Comparison of ENCODE assay signal across 13 cellular contexts in genomic region chr15:70504988-70505387, GRCh38.
DNase-seq lines count a peak whose midpoint lies in the region; ATAC-seq and TF ChIP-seq lines count a peak whose summit lies in the region.
"Had no signal": no experiment of that assay in that cellular context is flagged by ENCODE, and none has a peak within 500 bp of the region (broad histone marks: within the 10 kb centered on the region; RNA-seq: fewer than 3 reads in every experiment).

No MANE protein-coding gene starts in this region.

- peaks cover 3 to 21% of the 10 kb centered on the region in 2 donors for H3K36me3 Mint-ChIP-seq in activated naive CD4-positive, alpha-beta T cell treated with anti-CD3 and anti-CD28 coated beads, Interleukin-2, amount 50 U/mL, for 72 hours
- peaks cover 3% of the 10 kb centered on the region for H3K36me3 Mint-ChIP-seq in stimulated activated memory B cell treated with anti-CD40 and anti-IgM and Interleukin-4, amounts not matched to agents 10 μg/mL and 1 μg/mL and 100 μg/mL, for 72 hours
- peaks cover under 1% of the 10 kb centered on the region; the same call in 1 of the 3 replicates for H3K36me3 Mint-ChIP-seq in GM23338 (ENCODE audit: low read depth)

- H3K27me3 Mint-ChIP-seq in stimulated activated memory B cell treated with anti-CD40 and anti-IgM and Interleukin-4, amounts not matched to agents 10 μg/mL and 1 μg/mL and 100 μg/mL, for 72 hours: no peaks in the 10 kb centered on the region
- H3K27me3 Mint-ChIP-seq in GM23338 (ENCODE audit: insufficient read depth, low read depth, poor library complexity): peaks cover 13% of the 10 kb centered on the region
- H3K27me3 Mint-ChIP-seq: activated naive CD8-positive, alpha-beta T cell had no signal

- H3K27ac Mint-ChIP-seq in activated naive CD4-positive, alpha-beta T cell treated with anti-CD3 and anti-CD28 coated beads, Interleukin-2, amount 50 U/mL, for 72 hours: peak overlapping the region; percentile 36 to 83
- H3K27ac Mint-ChIP-seq in stimulated activated memory B cell treated with anti-CD40 and anti-IgM and Interleukin-4, amounts not matched to agents 10 μg/mL and 1 μg/mL and 100 μg/mL, for 72 hours: peak overlapping the region; percentile 88
- no peak overlapping the region for H3K27ac Mint-ChIP-seq in GM23338
- H3K27ac Mint-ChIP-seq: activated naive CD8-positive, alpha-beta T cell had no signal

- H3K9me2 ChIP-seq in MM.1S (replicated peaks; ENCODE audit: insufficient read depth, low read length) (no peaks in the 10 kb centered on the region), GM23338 (ENCODE audit: insufficient read depth) (no peaks in the 10 kb centered on the region)

- H3K79me2 ChIP-seq in MM.1S (ENCODE audit: low read length): no peaks in the 10 kb centered on the region
- no peaks in the 10 kb centered on the region for H3K79me2 ChIP-seq in GM23338 (replicated peaks; ENCODE audit: insufficient read depth)

- peaks cover 58% of the 10 kb centered on the region for H3K4me1 Mint-ChIP-seq in stimulated activated memory B cell treated with anti-CD40 and anti-IgM and Interleukin-4, amounts not matched to agents 10 μg/mL and 1 μg/mL and 100 μg/mL, for 72 hours
- peaks cover 30% of the 10 kb centered on the region for H3K4me1 Mint-ChIP-seq in GM23338

- TF ChIP-seq CTCF in MM.1S (IDR thresholded peaks at IDR 0.05; ENCODE audit: low read length) (no peak), GM23338 (conservative IDR thresholded peaks at IDR 0.05; ENCODE audit: low read depth in 2 of 2) (no peak)

- H3K36me3 ChIP-seq in MM.1S (replicated peaks; ENCODE audit: insufficient read depth, low read length): no peaks in the 10 kb centered on the region
- H3K36me3 ChIP-seq in GM23338 (ENCODE audit: insufficient read depth): no peaks in the 10 kb centered on the region
- H3K36me3 ChIP-seq: ovary had no signal

- H2AFZ ChIP-seq in MM.1S (ENCODE audit: low read length) (peak overlapping the region; percentile 77), GM23338 (no peak overlapping the region)

- peak overlapping the region; percentile 76 for H3K9ac ChIP-seq in MM.1S (ENCODE audit: low read length)

- H3K4me3 ChIP-seq in MM.1S (ENCODE audit: low read length) (0 out of 2 replicates have a peak overlapping the region, but pooled peaks have one; percentile 9), GM23338 (no peak overlapping the region)
- H3K4me3 ChIP-seq: ovary had no signal

- no peak for ATAC-seq in activated naive CD4-positive, alpha-beta T cell treated with anti-CD3 and anti-CD28 coated beads, Interleukin-2, amount 50 U/mL, for 72 hours
- ATAC-seq in stimulated activated memory B cell treated with anti-CD40 and anti-IgM and Interleukin-4, amounts not matched to agents 10 μg/mL and 1 μg/mL and 100 μg/mL, for 72 hours: no peak
- no peak for ATAC-seq in GM23338

- peaks cover 1 to 9% of the 10 kb centered on the region in 2 donors for H3K9me3 Mint-ChIP-seq in activated naive CD4-positive, alpha-beta T cell treated with anti-CD3 and anti-CD28 coated beads, Interleukin-2, amount 50 U/mL, for 72 hours
- peaks cover 8% of the 10 kb centered on the region for H3K9me3 Mint-ChIP-seq in stimulated activated memory B cell treated with anti-CD40 and anti-IgM and Interleukin-4, amounts not matched to agents 10 μg/mL and 1 μg/mL and 100 μg/mL, for 72 hours
- H3K9me3 Mint-ChIP-seq in GM23338: peaks cover 12% of the 10 kb centered on the region

- peaks cover 48% of the 10 kb centered on the region for H3K4me1 ChIP-seq in MM.1S (ENCODE audit: low read length)
- H3K4me1 ChIP-seq in GM23338 (ENCODE audit: insufficient read depth): peaks cover 13% of the 10 kb centered on the region; the same call in 1 of the 2 replicates

- no peaks in the 10 kb centered on the region for H3K9me3 ChIP-seq in MM.1S (replicated peaks; ENCODE audit: insufficient read depth, low read length)
- H3K9me3 ChIP-seq: ovary had no signal

- no peak for DNase-seq in activated naive CD4-positive, alpha-beta T cell treated with anti-CD3 and anti-CD28 coated beads, Interleukin-2, amount 50 U/mL, for 72 hours (ENCODE audit: low spot score in 2 of 2)
- no peak for DNase-seq in activated naive CD4-positive, alpha-beta T cell treated with anti-CD3 and anti-CD28 coated beads, Interleukin-2, amount 50 U/mL, for 16 hours
- DNase-seq in MM.1S (no peak), epithelial cell of prostate (ENCODE audit: low read depth, low spot score) (no peak), GM23338 (ENCODE audit: low spot score) (no peak), SKM-1 (lab: John Stamatoyannopoulos, UW; ENCODE audit: unreplicated experiment) (no peak), SHP77 treated with DMSO at 0.1 percent for 48 hours (lab: John Stamatoyannopoulos, UW) (no peak)
- DNase-seq: activated CD4-positive, CD25-positive, alpha-beta regulatory T cell; NCI-H1048; SIG-M5 had no signal

- H3K27me3 ChIP-seq in MM.1S (replicated peaks; ENCODE audit: insufficient read depth, low read length) (no peaks in the 10 kb centered on the region), GM23338 (ENCODE audit: insufficient read depth) (no peaks in the 10 kb centered on the region)
- H3K27me3 ChIP-seq: ovary had no signal

- H3K27ac ChIP-seq in MM.1S (ENCODE audit: low read length) (peak overlapping the region; percentile 98), epithelial cell of prostate (peak overlapping the region; percentile 24), GM23338 (ENCODE audit: low read depth) (no peak overlapping the region)

- no peaks in the 10 kb centered on the region for H4K20me1 ChIP-seq in MM.1S (ENCODE audit: insufficient read depth, low read length)
- H4K20me1 ChIP-seq in GM23338 (replicated peaks; ENCODE audit: insufficient read depth): no peaks in the 10 kb centered on the region

- peak overlapping the region; percentile 53 for H3K4me3 Mint-ChIP-seq in stimulated activated memory B cell treated with anti-CD40 and anti-IgM and Interleukin-4, amounts not matched to agents 10 μg/mL and 1 μg/mL and 100 μg/mL, for 72 hours
- H3K4me3 Mint-ChIP-seq in GM23338: no peak overlapping the region

- peaks cover 31% of the 10 kb centered on the region for H3F3A ChIP-seq in MM.1S (ENCODE audit: insufficient read depth, low read length)
- H3F3A ChIP-seq in GM23338 (replicated peaks; ENCODE audit: low read depth): no peaks in the 10 kb centered on the region

- peak overlapping the region; percentile 86 for H3K4me2 ChIP-seq in MM.1S (ENCODE audit: low read depth, low read length)
- H3K4me2 ChIP-seq in GM23338: no peak overlapping the region

TF ChIP-seq in GM23338, 12 proteins besides CTCF, POLR2A, EP300 and RAD21 (continues in another document):
- TF ChIP-seq ZNF331 (CRISPR knock-in tag; IDR thresholded peaks at IDR 0.05; ENCODE audit: low read depth) (no peak), REST (IDR thresholded peaks at IDR 0.05; ENCODE audit: unreplicated experiment) (no peak), EZH2 (IDR thresholded peaks at IDR 0.05; ENCODE audit: low read depth, unreplicated experiment) (no peak), ETS1 (IDR thresholded peaks at IDR 0.05) (no peak), STAT1 (IDR thresholded peaks at IDR 0.05; ENCODE audit: unreplicated experiment) (no peak), POLR2AphosphoS5 (IDR thresholded peaks at IDR 0.05; ENCODE audit: low read depth) (no peak), CREB1 (CRISPR knock-in tag; IDR thresholded peaks at IDR 0.05; ENCODE audit: low read depth) (no peak), EZH2phosphoT487 (IDR thresholded peaks at IDR 0.05; ENCODE audit: unreplicated experiment) (no peak), NANOG (IDR thresholded peaks at IDR 0.05; ENCODE audit: borderline replicate concordance) (no peak)
